In genomic region chr13:104414181-104414580, GRCh38 we compare ENCODE assay signal across 17 cellular contexts.
A peak's percentile ranks its signal among the peaks of the same experiment; 100 is the strongest.
DNase-seq lines count a peak whose midpoint lies in the region; FAIRE-seq and TF ChIP-seq lines count a peak whose summit lies in the region.
"Had no signal": no experiment of that assay in that cellular context is flagged by ENCODE, and none has a peak within 500 bp of the region (broad histone marks: within the 10 kb centered on the region; RNA-seq: fewer than 3 reads in every experiment).

No MANE protein-coding gene starts in this region.

- H4K8ac ChIP-seq in H1 (ENCODE audit: extremely low read depth, insufficient read depth, low read length), result no peak overlapping the region

- no peaks in the 10 kb centered on the region for H3K36me3 Mint-ChIP-seq in chondrocyte (ENCODE audit: low read depth)
- H3K36me3 Mint-ChIP-seq: CD4-positive, alpha-beta memory T cell had no signal

- no peak overlapping the region for H4K5ac ChIP-seq in H1 (ENCODE audit: insufficient read length, low read depth, low read length)

- no peak overlapping the region for H2BK12ac ChIP-seq in H1 (ENCODE audit: low read depth, low read length)

- FAIRE-seq in H1 (lab: Jason Lieb, UNC), result no peak
- FAIRE-seq: G401.6, GM12878, GM19239 had no signal

- TF ChIP-seq RAD21 in H1 (IDR thresholded peaks at IDR 0.05 in 1 of 2, conservative IDR thresholded peaks at IDR 0.05 in 1 of 2; ENCODE audit: low read depth in 2 of 2, low read length in 2 of 2), result no peak

- no peaks in the 10 kb centered on the region; the same call in 1 of the 2 replicates for H3K23me2 ChIP-seq in H1 (ENCODE audit: low read depth, low read length)

- H3K9me3 ChIP-seq in H1 (ENCODE audit: insufficient read depth in 2 of 2, low read depth in 1 of 2, low read length in 1 of 2), result no peaks in the 10 kb centered on the region

- no peaks in the 10 kb centered on the region for H3K9me3 Mint-ChIP-seq in chondrocyte (ENCODE audit: low read depth)
- H3K9me3 Mint-ChIP-seq: H9 had no signal

- no peak overlapping the region for H3K14ac ChIP-seq in H1 (ENCODE audit: insufficient read length)

- H3K4me1 ChIP-seq in H1 (replicated peaks in 1 of 4; ENCODE audit: control insufficient read depth in 3 of 4, insufficient read depth in 4 of 4, low read length in 3 of 4), result no peaks in the 10 kb centered on the region

- H3K18ac ChIP-seq in H1 (ENCODE audit: extremely low read depth, low read length), result no peak overlapping the region

- H2BK15ac ChIP-seq in H1 (ENCODE audit: low read length), result no peak overlapping the region

- H3K27ac Mint-ChIP-seq in chondrocyte (ENCODE audit: unreplicated experiment), result no peak overlapping the region
- H3K27ac Mint-ChIP-seq: CD4-positive, alpha-beta memory T cell; H9 had no signal

- no peak overlapping the region for H3K27ac ChIP-seq in H1 (ENCODE audit: low read depth, low read length)
- H3K27ac ChIP-seq: GM23248 had no signal

- no peaks in the 10 kb centered on the region for H4K20me1 ChIP-seq in H1 (replicated peaks in 1 of 2; ENCODE audit: control insufficient read depth in 1 of 2, insufficient read depth in 2 of 2, low read length in 2 of 2)

- TF ChIP-seq EP300 in H1 (IDR thresholded peaks at IDR 0.05; ENCODE audit: borderline replicate concordance in 1 of 2, low read depth in 2 of 2, low read length in 2 of 2), result no peak

- no peak overlapping the region for H3K4ac ChIP-seq in H1 (replicated peaks; ENCODE audit: insufficient read length, low read depth, low read length)

- 100% methylated on average over 2 of the region's 2 CpGs; no CpG with 5 or more reads in 1 of the 2 experiments for WGBS in H1 (ENCODE audit: extremely low coverage in 1 of 2, insufficient coverage in 1 of 2, insufficient read length in 1 of 2, insufficient replicate concordance in 2 of 2, low coverage in 1 of 2, low lambda C conversion rate in 2 of 2, missing lambda C conversion rate in 1 of 2), 2 experiments

- no peaks in the 10 kb centered on the region for H3K36me3 ChIP-seq in H1 (ENCODE audit: control insufficient read depth in 2 of 4, insufficient read depth in 4 of 4, low read length in 3 of 4)

- no peaks in the 10 kb centered on the region for H3K27me3 ChIP-seq in H1 (replicated peaks in 1 of 4; ENCODE audit: control insufficient read depth in 3 of 4, extremely low read depth in 1 of 4, insufficient read depth in 3 of 4, low read length in 3 of 4)

- no peak for TF ChIP-seq CTCF in H1 (IDR thresholded peaks at IDR 0.05; ENCODE audit: control extremely low read depth in 1 of 3, insufficient read depth in 1 of 3, low read depth in 1 of 3, low read length in 3 of 3)
- TF ChIP-seq CTCF in chondrocyte (IDR thresholded peaks at IDR 0.05), result no peak

- H3K56ac ChIP-seq in H1 (replicated peaks; ENCODE audit: insufficient read length, low read depth, low read length), result no peak overlapping the region

- H2BK5ac ChIP-seq in H1 (ENCODE audit: low read depth, low read length), result no peak overlapping the region

- H3K79me2 ChIP-seq in H1 (ENCODE audit: control insufficient read depth in 1 of 2, insufficient read depth in 2 of 2, low read length in 2 of 2), result no peaks in the 10 kb centered on the region

- H3K4me1 Mint-ChIP-seq in chondrocyte (ENCODE audit: low read depth), result peaks cover 5% of the 10 kb centered on the region
- H3K4me1 Mint-ChIP-seq: CD4-positive, alpha-beta memory T cell; H9 had no signal

- H3K9ac ChIP-seq in H1 (replicated peaks in 1 of 4; ENCODE audit: extremely low read depth in 1 of 4, low read depth in 3 of 4, low read length in 3 of 4), result no peak overlapping the region
- H3K9ac ChIP-seq: GM23248 had no signal

- no peak overlapping the region for H3K23ac ChIP-seq in H1 (ENCODE audit: insufficient read length)

- CTCF ChIA-PET in H1 (lab: Charles Lee; ENCODE audit: partially characterized antibody), result no interaction called here

- 0 out of 2 replicates have a peak overlapping the region, but pooled peaks have one; percentile 26 for H2AFZ ChIP-seq in H1 (ENCODE audit: low read length)
- H2AFZ ChIP-seq: GM23248 had no signal

- no peak overlapping the region for H3K4me3 Mint-ChIP-seq in chondrocyte (ENCODE audit: unreplicated experiment)
- H3K4me3 Mint-ChIP-seq: CD4-positive, alpha-beta memory T cell; H9 had no signal

- H2AK5ac ChIP-seq in H1 (ENCODE audit: low read depth, low read length), result no peak overlapping the region

- H3K27me3 Mint-ChIP-seq in chondrocyte (ENCODE audit: low read depth), result no peaks in the 10 kb centered on the region
- H3K27me3 Mint-ChIP-seq: CD4-positive, alpha-beta memory T cell had no signal

- H2BK120ac ChIP-seq in H1 (replicated peaks; ENCODE audit: low read depth, low read length), result no peak overlapping the region

- no peak for DNase-seq in H1 (ENCODE audit: low read depth in 1 of 2, low spot score in 2 of 2)
- DNase-seq in medulla oblongata (ENCODE audit: extremely low spot score), result peak; percentile 21
- peak; percentile 46 for DNase-seq in pons (ENCODE audit: low spot score)
- DNase-seq in stimulated activated CD4-positive, alpha-beta T cell treated with anti-CD3 and anti-CD28 coated beads, Interleukin-4, amount 100 ng/mL, for 4 hours, result no peak
- DNase-seq in chondrocyte (ENCODE audit: low spot score), result no peak
- DNase-seq in GF-D8 (lab: John Stamatoyannopoulos, UW), result no peak
- DNase-seq in NCI-H128 (lab: John Stamatoyannopoulos, UW; ENCODE audit: unreplicated experiment), result no peak
- DNase-seq: C1 segment of cervical spinal cord; Calu3; CD4-positive, alpha-beta memory T cell; COR-L47; DND-41; GM23248; H9 had no signal

- H3K4me3 ChIP-seq in H1 (ENCODE audit: extremely low read depth in 1 of 4, insufficient read depth in 2 of 4, low read depth in 3 of 4, low read length in 4 of 4), result no peak overlapping the region
- H3K4me3 ChIP-seq: GM12878, GM23248 had no signal

- POLR2A ChIA-PET in H1 (lab: Charles Lee; ENCODE audit: partially characterized antibody), result no interaction called here

- H3K79me1 ChIP-seq in H1 (ENCODE audit: low read depth, low read length), result no peaks in the 10 kb centered on the region

- H2BK20ac ChIP-seq in H1 (ENCODE audit: low read length), result no peak overlapping the region

- no peak for TF ChIP-seq POLR2A in H1 (IDR thresholded peaks at IDR 0.05; ENCODE audit: control extremely low read depth in 1 of 2, low read depth in 2 of 2, low read length in 2 of 2)

- no peak overlapping the region for H4K91ac ChIP-seq in H1 (replicated peaks; ENCODE audit: insufficient read length, low read length)

- H3K4me2 ChIP-seq in H1 (ENCODE audit: insufficient read depth in 1 of 2, low read depth in 2 of 2, low read length in 2 of 2), result no peak overlapping the region

TF ChIP-seq in H1, 55 proteins besides CTCF, POLR2A, EP300 and RAD21:
- TF ChIP-seq SUZ12 (IDR thresholded peaks at IDR 0.05; ENCODE audit: low read length) (no peak), CBX8 (IDR thresholded peaks at IDR 0.05; ENCODE audit: borderline replicate concordance, low read depth, low read length) (no peak), EGR1 (IDR thresholded peaks at IDR 0.05; ENCODE audit: borderline replicate concordance, low read depth, low read length) (no peak), TCF12 (IDR thresholded peaks at IDR 0.05; ENCODE audit: low read depth, low read length) (no peak), SP2 (IDR thresholded peaks at IDR 0.05; ENCODE audit: low read length) (no peak), BACH1 (IDR thresholded peaks at IDR 0.05; ENCODE audit: low read length) (no peak), SRF (IDR thresholded peaks at IDR 0.05; ENCODE audit: low read depth, low read length) (no peak), TBP (IDR thresholded peaks at IDR 0.05; ENCODE audit: low read depth, low read length) (no peak), FOSL1 (IDR thresholded peaks at IDR 0.05; ENCODE audit: insufficient read depth, low read depth, low read length) (no peak)

Comparison
In these comparisons a context has a peak if more than half of its experiments do, and no peak if none do; other contexts are left out.
1. DNase-seq: peak in medulla oblongata (single experiment) and pons (single experiment); none in H1 (0 of 2), stimulated activated CD4-positive, alpha-beta T cell treated with anti-CD3 and anti-CD28 coated beads, Interleukin-4, amount 100 ng/mL, for 4 hours (0 of 2), chondrocyte (single experiment), GF-D8 (single experiment) and NCI-H128 (single experiment).